In the genomic region with DNA sequence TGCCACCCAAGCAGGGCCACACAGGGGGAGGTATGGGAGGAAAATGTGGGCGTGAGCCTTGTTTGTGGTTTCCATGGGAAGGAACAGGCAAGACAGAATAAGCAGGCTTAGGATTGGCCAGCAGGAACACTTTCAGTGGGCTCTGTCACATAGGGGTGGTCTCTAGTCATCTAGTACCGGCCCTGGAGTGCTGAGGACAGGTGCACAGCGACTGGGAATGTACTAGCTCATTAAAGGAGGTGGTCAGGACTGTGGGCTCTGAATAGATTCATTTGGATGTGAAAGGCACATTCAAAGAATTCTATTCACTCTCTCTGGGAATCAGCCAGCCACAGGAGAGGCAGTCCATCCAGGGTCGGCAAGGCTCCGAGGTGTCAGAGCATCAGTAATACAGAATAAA, we compare ENCODE assay signal across 20 cellular contexts.
"Had no signal": no experiment of that assay in that cellular context is flagged by ENCODE, and none has a peak within 500 bp of the region (broad histone marks: within the 10 kb centered on the region; RNA-seq: fewer than 3 reads in every experiment).

No MANE protein-coding gene starts in this region.

- DNase-seq: activated CD4-positive, alpha-beta T cell treated with anti-CD3 and anti-CD28 coated beads, Interleukin-2, amount 10 ng/mL, durations not matched to agents 24 days and 14 days; activated CD8-positive, alpha-beta T cell treated with anti-CD3 and anti-CD28 coated beads, Interleukin-2, amount 10 ng/mL, durations not matched to agents 7 days and 5 days; activated naive CD4-positive, alpha-beta T cell treated with Interleukin-2 at 50 U/mL for 16 hours; activated naive CD8-positive, alpha-beta T cell treated with anti-CD3 and anti-CD28 coated beads, Interleukin-2, amount 10 ng/mL, durations not matched to agents 7 days and 5 days; activated T-cell treated with anti-CD3 and anti-CD28 coated beads, Interleukin-2, amount 50 U/mL, for 24 hours; amygdala; body of pancreas; caudate nucleus; dorsolateral prefrontal cortex; foreskin melanocyte; left colon; midbrain; pancreas; stimulated activated CD4-positive, alpha-beta T cell treated with anti-CD3 and anti-CD28 coated beads, Interleukin-4, amount 100 ng/mL, for 24 hours; stimulated activated naive B cell treated with anti-CD40 and anti-IgM and Interleukin-4, amounts not matched to agents 10 μg/mL and 1 μg/mL and 100 μg/mL, for 72 hours; T1000; upper lobe of left lung had no signal

- H3K4me3 Mint-ChIP-seq: activated CD4-positive, alpha-beta T cell treated with anti-CD3 and anti-CD28 coated beads, Interleukin-2, amount 10 ng/mL, durations not matched to agents 24 days and 14 days; activated CD8-positive, alpha-beta T cell treated with anti-CD3 and anti-CD28 coated beads, Interleukin-2, amount 10 ng/mL, durations not matched to agents 7 days and 5 days; activated naive CD8-positive, alpha-beta T cell treated with anti-CD3 and anti-CD28 coated beads, Interleukin-2, amount 10 ng/mL, durations not matched to agents 7 days and 5 days; activated T-cell treated with anti-CD3 and anti-CD28 coated beads, Interleukin-2, amount 50 U/mL, for 24 hours; stimulated activated naive B cell treated with anti-CD40 and anti-IgM and Interleukin-4, amounts not matched to agents 10 μg/mL and 1 μg/mL and 100 μg/mL, for 72 hours had no signal

- H3K27me3 ChIP-seq: body of pancreas, dorsolateral prefrontal cortex, pancreas, upper lobe of left lung had no signal

- ATAC-seq: activated CD8-positive, alpha-beta T cell treated with anti-CD3 and anti-CD28 coated beads, Interleukin-2, amount 10 ng/mL, durations not matched to agents 7 days and 5 days; body of pancreas; left colon; pancreas; sciatic nerve; stimulated activated naive B cell treated with anti-CD40 and anti-IgM and Interleukin-4, amounts not matched to agents 10 μg/mL and 1 μg/mL and 100 μg/mL, for 72 hours had no signal

- H3K27me3 Mint-ChIP-seq: stimulated activated naive B cell treated with anti-CD40 and anti-IgM and Interleukin-4, amounts not matched to agents 10 μg/mL and 1 μg/mL and 100 μg/mL, for 72 hours had no signal

- H3K27ac Mint-ChIP-seq: activated CD4-positive, alpha-beta T cell treated with anti-CD3 and anti-CD28 coated beads, Interleukin-2, amount 10 ng/mL, durations not matched to agents 24 days and 14 days; activated CD8-positive, alpha-beta T cell treated with anti-CD3 and anti-CD28 coated beads, Interleukin-2, amount 10 ng/mL, durations not matched to agents 7 days and 5 days; activated naive CD8-positive, alpha-beta T cell treated with anti-CD3 and anti-CD28 coated beads, Interleukin-2, amount 10 ng/mL, durations not matched to agents 7 days and 5 days; activated T-cell treated with anti-CD3 and anti-CD28 coated beads, Interleukin-2, amount 50 U/mL, for 24 hours; activated T-helper 2 cell treated with anti-CD3 and anti-CD28 coated beads, Interferon-gamma antibody, Interleukin-2, Interleukin-4, amounts not matched to agents 10 μg/mL and 5 μg/mL and 100 μg/mL, durations not matched to agents 14 hours and 24 hours and 36 hours; stimulated activated naive B cell treated with anti-CD40 and anti-IgM and Interleukin-4, amounts not matched to agents 10 μg/mL and 1 μg/mL and 100 μg/mL, for 72 hours had no signal

- H3K9me3 ChIP-seq: body of pancreas, pancreas, thoracic aorta, upper lobe of left lung had no signal

- H3K4me3 ChIP-seq: body of pancreas, dorsolateral prefrontal cortex, pancreas, thoracic aorta, upper lobe of left lung had no signal

- H3K36me3 Mint-ChIP-seq: activated naive CD8-positive, alpha-beta T cell treated with anti-CD3 and anti-CD28 coated beads, Interleukin-2, amount 10 ng/mL, durations not matched to agents 7 days and 5 days; stimulated activated naive B cell treated with anti-CD40 and anti-IgM and Interleukin-4, amounts not matched to agents 10 μg/mL and 1 μg/mL and 100 μg/mL, for 72 hours had no signal

- H3K4me1 Mint-ChIP-seq: activated CD4-positive, alpha-beta T cell treated with anti-CD3 and anti-CD28 coated beads, Interleukin-2, amount 10 ng/mL, durations not matched to agents 24 days and 14 days; activated naive CD8-positive, alpha-beta T cell treated with anti-CD3 and anti-CD28 coated beads, Interleukin-2, amount 10 ng/mL, durations not matched to agents 7 days and 5 days had no signal

- H3K9me3 Mint-ChIP-seq: activated CD4-positive, alpha-beta T cell treated with anti-CD3 and anti-CD28 coated beads, Interleukin-2, amount 10 ng/mL, durations not matched to agents 24 days and 14 days; activated naive CD8-positive, alpha-beta T cell treated with anti-CD3 and anti-CD28 coated beads, Interleukin-2, amount 10 ng/mL, durations not matched to agents 7 days and 5 days; activated T-cell treated with anti-CD3 and anti-CD28 coated beads, Interleukin-2, amount 50 U/mL, for 24 hours; activated T-helper 2 cell treated with anti-CD3 and anti-CD28 coated beads, Interferon-gamma antibody, Interleukin-2, Interleukin-4, amounts not matched to agents 10 μg/mL and 5 μg/mL and 100 μg/mL, durations not matched to agents 14 hours and 24 hours and 36 hours; stimulated activated naive B cell treated with anti-CD40 and anti-IgM and Interleukin-4, amounts not matched to agents 10 μg/mL and 1 μg/mL and 100 μg/mL, for 72 hours had no signal

- H3K36me3 ChIP-seq: pancreas, thoracic aorta, upper lobe of left lung had no signal

- H3K4me1 ChIP-seq: body of pancreas, pancreas, upper lobe of left lung had no signal

- H3K27ac ChIP-seq: body of pancreas, pancreas, thoracic aorta, upper lobe of left lung had no signal
